14 cellular contexts compared by ENCODE assay signal in genomic region chr16:27347930-27348685, GRCh38. TPM values are rescaled to one million over a fixed set of nuclear protein-coding genes. Genes with fewer than 3 reads are reported as not detected.
DNase-seq lines count a peak whose midpoint lies in the region; ATAC-seq, FAIRE-seq and TF ChIP-seq lines count a peak whose summit lies in the region.
"Had no signal": no experiment of that assay in that cellular context is flagged by ENCODE, and none has a peak within 500 bp of the region (broad histone marks: within the 10 kb centered on the region; RNA-seq: fewer than 3 reads in every experiment).

No MANE protein-coding gene starts in this region.

- H3K4me1 ChIP-seq in neutrophil (ENCODE audit: control insufficient read depth in 1 of 2, insufficient read depth in 1 of 2, low read depth in 1 of 2, low read length in 1 of 2) = peaks cover 24 to 25% of the 10 kb centered on the region in 2 experiments

- peaks cover 100% of the 10 kb centered on the region for H3K36me3 Mint-ChIP-seq in stimulated activated effector memory CD8-positive, alpha-beta T cell treated with anti-CD3 and anti-CD28 coated beads, Interleukin-12 subunit alpha, Interleukin-12 subunit beta, amount 100 ng/mL, for 72 hours

- H3K36me3 ChIP-seq in neutrophil = peaks cover 98% of the 10 kb centered on the region

- DNase-seq in NCI-H82 (lab: John Stamatoyannopoulos, UW) (peak; percentile 23), NCI-H82 treated with DMSO at 0.1 percent for 48 hours (lab: John Stamatoyannopoulos, UW; ENCODE audit: unreplicated experiment) (no peak), KG1 (lab: John Stamatoyannopoulos, UW) (peak; percentile 18), dermis blood vessel endothelial cell (peak; percentile 38), RCC 7860 (ENCODE audit: low spot score) (no peak)
- DNase-seq in stimulated activated effector memory CD8-positive, alpha-beta T cell treated with anti-CD3 and anti-CD28 coated beads, Interleukin-12 subunit alpha, Interleukin-12 subunit beta, amount 100 ng/mL, for 72 hours (ENCODE audit: low spot score in 2 of 2) = no peak
- DNase-seq: activated effector memory CD4-positive, alpha-beta T cell treated with Interleukin-2 at 50 U/mL for 16 hours; DMS153; NCI-H1694; nucleus accumbens; trophoblast cell had no signal

- TF ChIP-seq CTCF in neutrophil (IDR thresholded peaks at IDR 0.05) = no peak

- H3K27ac ChIP-seq in neutrophil = peak overlapping the region; percentile 90

- no peak overlapping the region for H3K4me3 Mint-ChIP-seq in stimulated activated effector memory CD8-positive, alpha-beta T cell treated with anti-CD3 and anti-CD28 coated beads, Interleukin-12 subunit alpha, Interleukin-12 subunit beta, amount 100 ng/mL, for 72 hours

- ATAC-seq in stimulated activated effector memory CD8-positive, alpha-beta T cell treated with anti-CD3 and anti-CD28 coated beads, Interleukin-12 subunit alpha, Interleukin-12 subunit beta, amount 100 ng/mL, for 72 hours = no peak
- no peak for ATAC-seq in GM19463 (IDR thresholded peaks at IDR 0.05; ENCODE audit: unreplicated experiment)

- H3K4me1 Mint-ChIP-seq in stimulated activated effector memory CD8-positive, alpha-beta T cell treated with anti-CD3 and anti-CD28 coated beads, Interleukin-12 subunit alpha, Interleukin-12 subunit beta, amount 100 ng/mL, for 72 hours = peaks cover 7% of the 10 kb centered on the region

- no peak overlapping the region for H3K4me3 ChIP-seq in neutrophil (ENCODE audit: low read depth in 1 of 2, low read length in 1 of 2)
- H3K4me3 ChIP-seq: lung had no signal

- no peaks in the 10 kb centered on the region for H3K9me3 ChIP-seq in neutrophil

- no peaks in the 10 kb centered on the region for H3K9me3 Mint-ChIP-seq in stimulated activated effector memory CD8-positive, alpha-beta T cell treated with anti-CD3 and anti-CD28 coated beads, Interleukin-12 subunit alpha, Interleukin-12 subunit beta, amount 100 ng/mL, for 72 hours

- FAIRE-seq in RCC 7860 (lab: Jason Lieb, UNC) = no peak

- H3K27me3 ChIP-seq in neutrophil = no peaks in the 10 kb centered on the region

- no peak overlapping the region for H3K27ac Mint-ChIP-seq in stimulated activated effector memory CD8-positive, alpha-beta T cell treated with anti-CD3 and anti-CD28 coated beads, Interleukin-12 subunit alpha, Interleukin-12 subunit beta, amount 100 ng/mL, for 72 hours

RNA-seq across cellular contexts. Expression of gene IL4R, which starts 34.3 kb away (rescaled TPM):
- total RNA-seq in dermis blood vessel endothelial cell = 23.9 and 42.9 TPM in 2 replicates

RNA-seq across cellular contexts. Expression of gene IL21R, which starts 53.9 kb away (rescaled TPM):
- under 0.01 and 0.14 TPM in 2 replicates for total RNA-seq in dermis blood vessel endothelial cell

Comparison
In these comparisons a context has a peak if more than half of its experiments do, and no peak if none do; other contexts are left out.
1. DNase-seq: peak in NCI-H82 (single experiment), KG1 (single experiment) and dermis blood vessel endothelial cell (single experiment); none in NCI-H82 treated with DMSO at 0.1 percent for 48 hours (single experiment), stimulated activated effector memory CD8-positive, alpha-beta T cell treated with anti-CD3 and anti-CD28 coated beads, Interleukin-12 subunit alpha, Interleukin-12 subunit beta, amount 100 ng/mL, for 72 hours (0 of 2) and RCC 7860 (single experiment).